In genomic region chr11:6251120-6251733, GRCh38 we compare ENCODE assay signal across 8 cellular contexts. TPM values are rescaled to one million over a fixed set of nuclear protein-coding genes. Genes with fewer than 3 reads are reported as not detected.
DNase-seq lines count a peak whose midpoint lies in the region; ATAC-seq and TF ChIP-seq lines count a peak whose summit lies in the region.

No MANE protein-coding gene starts in this region.

- intact Hi-C loops in natural killer cell (cut with micrococcal nuclease) (no loop called here), vagina (cut with DNase I) (no loop called here)

- H3K4me1 Mint-ChIP-seq in natural killer cell = no peaks in the 10 kb centered on the region

- no peak overlapping the region for H3K4me3 ChIP-seq in vagina

- no peak overlapping the region for H3K27ac Mint-ChIP-seq in natural killer cell

- no peak overlapping the region for H3K27ac ChIP-seq in vagina

- no peaks in the 10 kb centered on the region for H3K9me3 Mint-ChIP-seq in natural killer cell

- no peaks in the 10 kb centered on the region for H3K4me1 ChIP-seq in vagina

- H3K4me3 Mint-ChIP-seq in natural killer cell = no peak overlapping the region

- TF ChIP-seq CTCF in natural killer cell (IDR thresholded peaks at IDR 0.05) = peak; percentile 48
- TF ChIP-seq CTCF in vagina (IDR thresholded peaks at IDR 0.05) = peak; percentile 52 to 83 (median 60)

- no peaks in the 10 kb centered on the region for H3K9me3 ChIP-seq in vagina

- H3K27me3 ChIP-seq in vagina = no peaks in the 10 kb centered on the region

- H3K27me3 Mint-ChIP-seq in natural killer cell (ENCODE audit: low read depth in 2 of 2) = no peaks in the 10 kb centered on the region

- H3K36me3 Mint-ChIP-seq in natural killer cell = no peaks in the 10 kb centered on the region

- no peaks in the 10 kb centered on the region for H3K36me3 ChIP-seq in vagina

- no peak for TF ChIP-seq POLR2A in vagina (IDR thresholded peaks at IDR 0.05)

- DNase-seq in AG08396 (ENCODE audit: low spot score) (peak; percentile 84), NCI-H510A (lab: John Stamatoyannopoulos, UW) (peak; percentile 15), activated T-cell treated with anti-CD3 and anti-CD28 coated beads for 24 hours (ENCODE audit: low read depth) (peak; percentile 39), fibroblast of gingiva (ENCODE audit: low read depth) (peak; percentile 49), natural killer cell (no peak), vagina (ENCODE audit: extremely low spot score in 2 of 2) (no peak)

- ATAC-seq in GM18499 (IDR thresholded peaks at IDR 0.05; ENCODE audit: insufficient read depth, unreplicated experiment) (peak; percentile 75), HG03066 (IDR thresholded peaks at IDR 0.05; ENCODE audit: low read depth, unreplicated experiment) (peak; percentile 66), natural killer cell (peak; percentile 64 to 75 (median 72))

RNA-seq across cellular contexts. Expression of gene CCKBR, which starts 8.4 kb away (rescaled TPM):
- total RNA-seq in natural killer cell = not detected
- total RNA-seq in vagina = not detected

RNA-seq across cellular contexts. Expression of gene CNGA4, which starts 12.3 kb away (rescaled TPM):
- total RNA-seq in natural killer cell (under 1 TPM; 0.35 to 0.50 (median 0.39) TPM), vagina (not detected)

RNA-seq across cellular contexts. Expression of gene FHIP1B, which starts 16.8 kb away (rescaled TPM):
- total RNA-seq in natural killer cell = 10 to 100 TPM; 50.6 to 76.9 (median 58.4) TPM
- 65.1 TPM for total RNA-seq in vagina

RNA-seq across cellular contexts. Expression of gene C11orf42, which starts 45.9 kb away (rescaled TPM):
- total RNA-seq in natural killer cell (not detected), vagina (not detected)

RNA-seq across cellular contexts. Expression of gene OR52W1, which starts 52.2 kb away (rescaled TPM):
- not detected for total RNA-seq in natural killer cell
- not detected for total RNA-seq in vagina

Comparison
In these comparisons a context has a peak if more than half of its experiments do, and no peak if none do; other contexts are left out.
1. DNase-seq: peak in AG08396 (single experiment), NCI-H510A (single experiment), activated T-cell treated with anti-CD3 and anti-CD28 coated beads for 24 hours (single experiment) and fibroblast of gingiva (single experiment); none in natural killer cell (single experiment) and vagina (0 of 2).
2. Peak in every context shown above with its lines, with median percentiles within 50 percentile points of each other: ATAC-seq.